2 cellular contexts compared by ENCODE assay signal in genomic region chr1:54221113-54221834, GRCh38.
TF ChIP-seq lines count a peak whose summit lies in the region.

No MANE protein-coding gene starts in this region.

TF ChIP-seq in GM12891, 5 proteins besides CTCF, POLR2A, EP300 and RAD21:
- no peak for TF ChIP-seq TAF1 (IDR thresholded peaks at IDR 0.05; ENCODE audit: low read depth, low read length)
- no peak for TF ChIP-seq POU2F2 (IDR thresholded peaks at IDR 0.05; ENCODE audit: low read depth, low read length)
- no peak for TF ChIP-seq PAX5 (IDR thresholded peaks at IDR 0.05; ENCODE audit: insufficient read depth, low read length, severe bottlenecking)
- peak; percentile 58; the same call in 1 of the 2 replicates for TF ChIP-seq POLR2AphosphoS5 (IDR thresholded peaks at IDR 0.05; ENCODE audit: low read depth, low read length)
- TF ChIP-seq SPI1 (IDR thresholded peaks at IDR 0.05; ENCODE audit: low read depth, low read length), result peak; percentile 42

TF ChIP-seq in H1, 55 proteins besides CTCF, POLR2A, EP300 and RAD21:
- TF ChIP-seq POLR2AphosphoS5 (IDR thresholded peaks at IDR 0.05; ENCODE audit: low read depth, low read length), result peak; percentile 61; the same call in 1 of the 2 replicates
- TF ChIP-seq, protein P1, sequence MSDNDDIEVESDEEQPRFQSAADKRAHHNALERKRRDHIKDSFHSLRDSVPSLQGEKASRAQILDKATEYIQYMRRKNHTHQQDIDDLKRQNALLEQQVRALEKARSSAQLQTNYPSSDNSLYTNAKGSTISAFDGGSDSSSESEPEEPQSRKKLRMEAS (IDR thresholded peaks at IDR 0.05), result no peak
TF ChIP-seq in H1: peak in this region for 1.
